12 cellular contexts compared by ENCODE assay signal in the genomic region with DNA sequence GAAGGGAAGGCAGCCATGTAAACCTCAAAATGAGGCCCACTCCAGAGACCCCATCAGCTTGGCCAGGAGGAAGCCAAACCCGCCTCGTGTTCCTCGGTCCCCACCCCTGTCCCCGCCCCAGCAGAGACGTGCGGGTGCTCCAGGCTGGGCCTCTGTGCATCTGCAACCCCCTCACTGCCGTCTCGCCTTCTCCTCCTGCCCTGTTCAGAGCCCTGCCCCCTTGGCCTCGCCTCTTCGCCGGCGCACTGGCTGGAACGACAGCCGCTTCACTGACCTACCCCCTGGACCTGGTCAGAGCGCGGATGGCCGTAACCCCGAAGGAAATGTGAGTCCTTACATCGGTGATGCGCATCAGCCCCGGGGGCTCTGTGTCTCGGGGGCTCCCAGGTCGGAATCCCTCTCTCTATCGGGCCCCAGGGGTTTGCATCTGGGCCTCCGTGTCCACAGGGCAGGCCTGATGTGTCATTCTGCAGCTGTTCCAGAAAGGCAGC. TPM values are rescaled to one million over a fixed set of nuclear protein-coding genes. Genes with fewer than 3 reads are reported as not detected.
DNase-seq lines count a peak whose midpoint lies in the region; ATAC-seq and TF ChIP-seq lines count a peak whose summit lies in the region.
"Had no signal": no experiment of that assay in that cellular context is flagged by ENCODE, and none has a peak within 500 bp of the region (broad histone marks: within the 10 kb centered on the region; RNA-seq: fewer than 3 reads in every experiment).

No MANE protein-coding gene starts in this region.

- no peaks in the 10 kb centered on the region for H3K4me1 ChIP-seq in endodermal cell (ENCODE audit: control insufficient read depth, insufficient read depth, low read length)
- peaks cover 0 to 18% (median 10%) of the 10 kb centered on the region in 4 donors for H3K4me1 ChIP-seq in tibial artery
- H3K4me1 ChIP-seq: body of pancreas had no signal

- H3K27me3 Mint-ChIP-seq in endodermal cell (ENCODE audit: insufficient read depth), result peaks cover 15% of the 10 kb centered on the region
- no peaks in the 10 kb centered on the region for H3K27me3 Mint-ChIP-seq in T-helper 2 cell treated with Interferon-gamma antibody and Interleukin-4, amounts not matched to agents 5 μg/mL and 100 μg/mL, for 36 hours (ENCODE audit: low read depth)

- no peak overlapping the region for H3K9ac ChIP-seq in endodermal cell (ENCODE audit: extremely low read depth, low read length, poor library complexity, severe bottlenecking)

- H3K27ac Mint-ChIP-seq in endodermal cell, result peak overlapping the region; percentile 91
- H3K27ac Mint-ChIP-seq in T-helper 2 cell treated with Interferon-gamma antibody and Interleukin-4, amounts not matched to agents 5 μg/mL and 100 μg/mL, for 36 hours, result no peak overlapping the region

- WGBS in endodermal cell (ENCODE audit: insufficient coverage in 1 of 2, insufficient read length in 1 of 2), 2 experiments, result 41 to 48% methylated on average over 14 to 25 of the region's 25 CpGs

- intact Hi-C loops in left colon (cut with DNase I, micrococcal nuclease) (no loop called here), tibial artery (cut with DNase I; ENCODE audit: low total_unique reads) (no loop called here)

- no peaks in the 10 kb centered on the region for H3K9me3 Mint-ChIP-seq in endodermal cell
- no peaks in the 10 kb centered on the region for H3K9me3 Mint-ChIP-seq in T-helper 2 cell treated with Interferon-gamma antibody and Interleukin-4, amounts not matched to agents 5 μg/mL and 100 μg/mL, for 36 hours

- peaks cover 14% of the 10 kb centered on the region for H3K4me1 Mint-ChIP-seq in endodermal cell
- no peaks in the 10 kb centered on the region for H3K4me1 Mint-ChIP-seq in T-helper 2 cell treated with Interferon-gamma antibody and Interleukin-4, amounts not matched to agents 5 μg/mL and 100 μg/mL, for 36 hours (ENCODE audit: low read depth)

- H3K36me3 ChIP-seq in endodermal cell (ENCODE audit: control insufficient read depth, insufficient read depth, low read length) (no peaks in the 10 kb centered on the region), tibial artery (peaks cover 5 to 23% (median 16%) of the 10 kb centered on the region in 3 donors)

- peak overlapping the region; percentile 77 for H3K27ac ChIP-seq in endodermal cell (ENCODE audit: low read depth, low read length)
- H3K27ac ChIP-seq in tibial artery, result no peak overlapping the region
- H3K27ac ChIP-seq: body of pancreas had no signal

- no peak for TF ChIP-seq CTCF in endodermal cell (conservative IDR thresholded peaks at IDR 0.05)
- TF ChIP-seq CTCF in tibial artery (IDR thresholded peaks at IDR 0.05), result no peak

- ATAC-seq in left colon, result peak; percentile 35
- ATAC-seq in GM18520 (IDR thresholded peaks at IDR 0.05; ENCODE audit: unreplicated experiment), result no peak
- ATAC-seq in GM19035 (IDR thresholded peaks at IDR 0.05; ENCODE audit: unreplicated experiment), result no peak

- H3K4me3 ChIP-seq in endodermal cell (ENCODE audit: low read length), result peak overlapping the region; percentile 47
- peak overlapping the region; percentile 8 to 23 for H3K4me3 ChIP-seq in tibial artery
- H3K4me3 ChIP-seq: body of pancreas had no signal

- H3K4me3 Mint-ChIP-seq in endodermal cell, result peak overlapping the region; percentile 69
- no peak overlapping the region for H3K4me3 Mint-ChIP-seq in T-helper 2 cell treated with Interferon-gamma antibody and Interleukin-4, amounts not matched to agents 5 μg/mL and 100 μg/mL, for 36 hours

- H3K27me3 ChIP-seq in endodermal cell (ENCODE audit: control insufficient read depth, insufficient read depth, low read length, poor library complexity, severe bottlenecking) (no peaks in the 10 kb centered on the region), tibial artery (no peaks in the 10 kb centered on the region)
- H3K27me3 ChIP-seq: body of pancreas had no signal

- H3K36me3 Mint-ChIP-seq in endodermal cell (ENCODE audit: low read depth), result peaks cover 3% of the 10 kb centered on the region
- no peaks in the 10 kb centered on the region for H3K36me3 Mint-ChIP-seq in T-helper 2 cell treated with Interferon-gamma antibody and Interleukin-4, amounts not matched to agents 5 μg/mL and 100 μg/mL, for 36 hours (ENCODE audit: low read depth)

- no peaks in the 10 kb centered on the region for H3K9me3 ChIP-seq in endodermal cell (ENCODE audit: control insufficient read depth, low read length)
- H3K9me3 ChIP-seq in tibial artery, result no peaks in the 10 kb centered on the region
- H3K9me3 ChIP-seq: body of pancreas had no signal

- peak; percentile 80 for DNase-seq in NCI-H146 (lab: John Stamatoyannopoulos, UW)
- peak; percentile 83 for DNase-seq in endodermal cell
- peak in 1 of 2 donors; percentile 22 for DNase-seq in left colon
- no peak for DNase-seq in tibial artery
- DNase-seq in UCSD-AML1 (lab: John Stamatoyannopoulos, UW; ENCODE audit: unreplicated experiment), result no peak
- DNase-seq in T-helper 2 cell treated with Interferon-gamma antibody and Interleukin-4, amounts not matched to agents 5 μg/mL and 100 μg/mL, for 36 hours (ENCODE audit: low spot score), result no peak
- DNase-seq: activated CD4-positive, alpha-beta T cell treated with anti-CD3 and anti-CD28 coated beads, Interleukin-2, amount 50 U/mL, for 4 hours; Kasumi-1; OCI-M1 had no signal

RNA-seq across cellular contexts. Expression of gene TMEM161A, which starts 32.2 kb away (rescaled TPM):
- total RNA-seq in endodermal cell (10 to 100 TPM; 56.1 to 66.6 TPM), left colon (10 to 100 TPM; 16.8 to 18.9 TPM)
- polyA plus RNA-seq in endodermal cell (2013, experiment 1 of 2), result 40.4 TPM
- polyA plus RNA-seq in endodermal cell (2013, experiment 2 of 2), result 37.8 TPM

RNA-seq across cellular contexts. Expression of gene SLC25A42, which starts 42.3 kb away (rescaled TPM):
- total RNA-seq in endodermal cell, result 1 to 10 TPM; 6.6 to 7.2 TPM
- polyA plus RNA-seq in endodermal cell (2013, experiment 1 of 2), result 7.0 TPM
- 7.3 TPM for polyA plus RNA-seq in endodermal cell (2013, experiment 2 of 2)
- total RNA-seq in left colon, result 1 to 10 TPM; 8.2 to 8.5 TPM

Comparison
In these comparisons a context has a peak if more than half of its experiments do, and no peak if none do; other contexts are left out.
1. DNase-seq: peak in NCI-H146 (single experiment) and endodermal cell (single experiment); none in tibial artery (0 of 2), UCSD-AML1 (single experiment) and T-helper 2 cell treated with Interferon-gamma antibody and Interleukin-4, amounts not matched to agents 5 μg/mL and 100 μg/mL, for 36 hours (single experiment).